17 cellular contexts compared by ENCODE assay signal in the genomic region with DNA sequence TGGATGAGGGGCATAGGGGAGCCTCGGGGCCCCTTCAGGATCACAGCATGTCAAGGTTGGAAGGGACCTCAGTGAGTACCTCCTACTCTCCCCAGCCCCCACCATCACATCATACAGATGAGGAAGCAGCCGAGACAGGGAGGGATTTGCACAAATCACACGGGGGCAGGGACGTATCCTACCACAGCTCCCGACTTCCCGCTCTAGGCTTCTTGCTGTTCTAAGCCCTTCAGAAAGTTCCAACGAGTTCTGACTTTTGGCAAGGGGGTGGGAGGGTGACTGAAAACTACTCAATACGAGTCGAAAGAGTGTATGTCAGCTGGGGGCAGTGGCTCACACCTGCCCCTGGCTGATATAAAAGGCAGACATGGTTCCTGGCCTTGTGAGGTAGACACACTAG. TPM values are rescaled to one million over a fixed set of nuclear protein-coding genes. Genes with fewer than 3 reads are reported as not detected.
"Had no signal": no experiment of that assay in that cellular context is flagged by ENCODE, and none has a peak within 500 bp of the region (broad histone marks: within the 10 kb centered on the region; RNA-seq: fewer than 3 reads in every experiment).

No MANE protein-coding gene starts in this region.

- DNase-seq: activated B cell treated with CpG ODN at 0.5 μM for 24 hours; activated CD4-positive, alpha-beta T cell treated with anti-CD3 and anti-CD28 coated beads, Interleukin-2, amount 10 ng/mL, durations not matched to agents 7 days and 5 days; body of pancreas; dermis blood vessel endothelial cell; erythroblast; kidney; left ventricle myocardium superior; posterior cingulate gyrus; small intestine; stimulated activated naive B cell treated with anti-CD40 and anti-IgM and Interleukin-4, amounts not matched to agents 10 μg/mL and 1 μg/mL and 100 μg/mL, for 72 hours; upper lobe of left lung had no signal

- H3K9ac ChIP-seq: neural progenitor cell had no signal

- H3K4me3 ChIP-seq: body of pancreas, hepatocyte, neural progenitor cell, upper lobe of left lung had no signal

- H3K36me3 Mint-ChIP-seq: activated naive CD4-positive, alpha-beta T cell treated with anti-CD3 and anti-CD28 coated beads, Interleukin-2, amount 50 U/mL, for 24 hours; mesothelial cell of epicardium; neural progenitor cell had no signal

- H3K4me2 ChIP-seq: hepatocyte, neural progenitor cell had no signal

- H3K27ac Mint-ChIP-seq: activated B cell treated with CpG ODN at 0.5 μM for 24 hours; activated CD4-positive, alpha-beta T cell treated with anti-CD3 and anti-CD28 coated beads, Interleukin-2, amount 10 ng/mL, durations not matched to agents 7 days and 5 days; activated naive CD4-positive, alpha-beta T cell treated with anti-CD3 and anti-CD28 coated beads, Interleukin-2, amount 50 U/mL, for 24 hours; activated T-helper 2 cell treated with anti-CD3 and anti-CD28 coated beads, Interferon-gamma antibody, Interleukin-2, Interleukin-4, amounts not matched to agents 10 μg/mL and 5 μg/mL and 100 μg/mL, durations not matched to agents 14 hours and 24 hours and 36 hours; mesothelial cell of epicardium; neural progenitor cell; stimulated activated naive B cell treated with anti-CD40 and anti-IgM and Interleukin-4, amounts not matched to agents 10 μg/mL and 1 μg/mL and 100 μg/mL, for 72 hours had no signal

- H3K4me1 ChIP-seq: neural progenitor cell had no signal

- H3K4me3 Mint-ChIP-seq: activated B cell treated with CpG ODN at 0.5 μM for 24 hours; activated CD4-positive, alpha-beta T cell treated with anti-CD3 and anti-CD28 coated beads, Interleukin-2, amount 10 ng/mL, durations not matched to agents 7 days and 5 days; activated naive CD4-positive, alpha-beta T cell treated with anti-CD3 and anti-CD28 coated beads, Interleukin-2, amount 50 U/mL, for 24 hours; mesothelial cell of epicardium; neural progenitor cell; stimulated activated naive B cell treated with anti-CD40 and anti-IgM and Interleukin-4, amounts not matched to agents 10 μg/mL and 1 μg/mL and 100 μg/mL, for 72 hours had no signal

- H3K27ac ChIP-seq: body of pancreas, hepatocyte, neural progenitor cell, upper lobe of left lung had no signal

- H3K27me3 Mint-ChIP-seq: activated B cell treated with CpG ODN at 0.5 μM for 24 hours; activated naive CD4-positive, alpha-beta T cell treated with anti-CD3 and anti-CD28 coated beads, Interleukin-2, amount 50 U/mL, for 24 hours; stimulated activated naive B cell treated with anti-CD40 and anti-IgM and Interleukin-4, amounts not matched to agents 10 μg/mL and 1 μg/mL and 100 μg/mL, for 72 hours had no signal

- H3K9me3 Mint-ChIP-seq: activated B cell treated with CpG ODN at 0.5 μM for 24 hours; activated CD4-positive, alpha-beta T cell treated with anti-CD3 and anti-CD28 coated beads, Interleukin-2, amount 10 ng/mL, durations not matched to agents 7 days and 5 days; activated naive CD4-positive, alpha-beta T cell treated with anti-CD3 and anti-CD28 coated beads, Interleukin-2, amount 50 U/mL, for 24 hours; activated T-helper 2 cell treated with anti-CD3 and anti-CD28 coated beads, Interferon-gamma antibody, Interleukin-2, Interleukin-4, amounts not matched to agents 10 μg/mL and 5 μg/mL and 100 μg/mL, durations not matched to agents 14 hours and 24 hours and 36 hours; mesothelial cell of epicardium; neural progenitor cell; stimulated activated naive B cell treated with anti-CD40 and anti-IgM and Interleukin-4, amounts not matched to agents 10 μg/mL and 1 μg/mL and 100 μg/mL, for 72 hours had no signal

- FAIRE-seq: kidney, small intestine had no signal

- H3K36me3 ChIP-seq: neural progenitor cell, upper lobe of left lung had no signal

- H2AFZ ChIP-seq: hepatocyte, neural progenitor cell had no signal

- H3K27me3 ChIP-seq: body of pancreas, hepatocyte, upper lobe of left lung had no signal

- H3K9me3 ChIP-seq: body of pancreas, upper lobe of left lung had no signal

RNA-seq across cellular contexts. Expression of a gene that starts 16.8 kb away (rescaled TPM):
- total RNA-seq: hepatocyte, myocyte had no signal
